Comparison of ENCODE assay signal across 20 cellular contexts in genomic region chr11:80822248-80822647, GRCh38.
DNase-seq lines count a peak whose midpoint lies in the region; ATAC-seq and TF ChIP-seq lines count a peak whose summit lies in the region.
"Had no signal": no experiment of that assay in that cellular context is flagged by ENCODE, and none has a peak within 500 bp of the region (broad histone marks: within the 10 kb centered on the region; RNA-seq: fewer than 3 reads in every experiment).

No MANE protein-coding gene starts in this region.

- H3K9ac ChIP-seq in neural cell (ENCODE audit: low read length): no peak overlapping the region

- H4K20me1 ChIP-seq in neural cell (ENCODE audit: insufficient read depth): no peaks in the 10 kb centered on the region

- no peak for TF ChIP-seq RAD21 in neural cell (conservative IDR thresholded peaks at IDR 0.05)

- H3K9me3 ChIP-seq in neural cell (ENCODE audit: low read length): no peaks in the 10 kb centered on the region

- POLR2A ChIA-PET in RWPE1 (lab: Yijun Ruan, JAX; ENCODE audit: low non-redundant PET): no interaction called here

- no peaks in the 10 kb centered on the region for H3K27me3 Mint-ChIP-seq in brain
- H3K27me3 Mint-ChIP-seq: CD8-positive, alpha-beta memory T cell had no signal

- peak; percentile 5 for DNase-seq in NCI-H2171 (lab: John Stamatoyannopoulos, UW)
- no peak for DNase-seq in NCI-H2171 treated with DMSO at 0.1 percent for 48 hours (lab: John Stamatoyannopoulos, UW)
- peak; percentile 44 for DNase-seq in D341Med (ENCODE audit: low spot score)
- no peak for DNase-seq in hepatic stellate cell (ENCODE audit: low spot score)
- DNase-seq in RWPE1 (ENCODE audit: low spot score): no peak
- DNase-seq: 8988T; C1 segment of cervical spinal cord; Calu3; CD8-positive, alpha-beta memory T cell; DMS53; GF-D8; Karpas-422; NCI-H2081; NCI-H226; NCI-H510A treated with DMSO at 0.1 percent for 48 hours; Right ventricle myocardium superior had no signal

- no peak for ATAC-seq in HG02970 (IDR thresholded peaks at IDR 0.05; ENCODE audit: low FRiP score, unreplicated experiment)

- H3K36me3 Mint-ChIP-seq in brain: no peaks in the 10 kb centered on the region
- H3K36me3 Mint-ChIP-seq: CD8-positive, alpha-beta memory T cell had no signal

- no peak overlapping the region for H2AFZ ChIP-seq in neural cell (ENCODE audit: low read depth, low read length)

- TF ChIP-seq CTCF in brain (conservative IDR thresholded peaks at IDR 0.05): no peak
- no peak for TF ChIP-seq CTCF in neural cell (IDR thresholded peaks at IDR 0.05; ENCODE audit: poor library complexity, severe bottlenecking)
- no peak for TF ChIP-seq CTCF in RWPE1 (conservative IDR thresholded peaks at IDR 0.05; ENCODE audit: low read depth)

- H3K27ac ChIP-seq in neural cell (ENCODE audit: low read length) (no peak overlapping the region), RWPE1 (no peak overlapping the region)
- H3K27ac ChIP-seq: SK-N-MC had no signal

- no peaks in the 10 kb centered on the region for H3K79me2 ChIP-seq in neural cell (replicated peaks; ENCODE audit: insufficient read depth, low read length)

- no peak overlapping the region for H3K4me3 ChIP-seq in neural cell (ENCODE audit: low read length)
- H3K4me3 ChIP-seq: SK-N-MC had no signal

- peak overlapping the region in 3 of 5 experiments; percentile 24 to 31 (median 27) for H3K4me3 Mint-ChIP-seq in brain
- H3K4me3 Mint-ChIP-seq: CD8-positive, alpha-beta memory T cell had no signal

- no peaks in the 10 kb centered on the region for H3K9me3 Mint-ChIP-seq in brain

- H3F3A ChIP-seq in neural cell (ENCODE audit: insufficient read depth, low read length, poor library complexity, severe bottlenecking): no peaks in the 10 kb centered on the region

- H3K4me2 ChIP-seq in neural cell (ENCODE audit: low read length): peak overlapping the region; percentile 18

- CTCF ChIA-PET in RWPE1 (lab: Yijun Ruan, JAX): no interaction called here

- no peaks in the 10 kb centered on the region for H3K27me3 ChIP-seq in neural cell (ENCODE audit: insufficient read depth, low read depth, low read length)

- H3K27ac Mint-ChIP-seq in brain: peak overlapping the region in 4 of 5 experiments; percentile 53 to 93 (median 89)
- H3K27ac Mint-ChIP-seq: CD8-positive, alpha-beta memory T cell had no signal

- H3K9me2 ChIP-seq in neural cell (ENCODE audit: insufficient read depth, low read length): no peaks in the 10 kb centered on the region

- H3K36me3 ChIP-seq in neural cell (ENCODE audit: insufficient read depth, low read length): no peaks in the 10 kb centered on the region

- peaks cover 21% of the 10 kb centered on the region for H3K4me1 Mint-ChIP-seq in brain
- H3K4me1 Mint-ChIP-seq: CD8-positive, alpha-beta memory T cell had no signal

- no peak for TF ChIP-seq EP300 in neural cell (conservative IDR thresholded peaks at IDR 0.05; ENCODE audit: poor library complexity, severe bottlenecking)

TF ChIP-seq in neural cell, 6 proteins besides CTCF, POLR2A, EP300 and RAD21:
- TF ChIP-seq REST (IDR thresholded peaks at IDR 0.05; ENCODE audit: borderline replicate concordance) (no peak), POLR2AphosphoS5 (IDR thresholded peaks at IDR 0.05) (no peak), TAF1 (IDR thresholded peaks at IDR 0.05; ENCODE audit: low read depth) (no peak), SMC3 (conservative IDR thresholded peaks at IDR 0.05; ENCODE audit: poor library complexity) (no peak), EZH2 (IDR thresholded peaks at IDR 0.05; ENCODE audit: borderline replicate concordance, insufficient read depth, low read length, poor library complexity, severe bottlenecking) (no peak), MXI1 (conservative IDR thresholded peaks at IDR 0.05; ENCODE audit: poor library complexity, severe bottlenecking) (no peak)

Comparison
In these comparisons a context has a peak if more than half of its experiments do, and no peak if none do; other contexts are left out.
1. DNase-seq: peak in NCI-H2171 (single experiment) and D341Med (single experiment); none in NCI-H2171 treated with DMSO at 0.1 percent for 48 hours (single experiment), hepatic stellate cell (single experiment) and RWPE1 (single experiment).